ENCODE assay signal across 9 cellular contexts in genomic region chr5:80141681-80142080, GRCh38.
DNase-seq lines count a peak whose midpoint lies in the region; ATAC-seq and TF ChIP-seq lines count a peak whose summit lies in the region.
"Had no signal": no experiment of that assay in that cellular context is flagged by ENCODE, and none has a peak within 500 bp of the region (broad histone marks: within the 10 kb centered on the region; RNA-seq: fewer than 3 reads in every experiment).

No MANE protein-coding gene starts in this region.

- DNase-seq in breast epithelium (ENCODE audit: low spot score in 2 of 2) (no peak), mammary epithelial cell (no peak), myocyte (ENCODE audit: low read depth) (peak; percentile 63), upper lobe of left lung (no peak), NCI-H345 treated with DMSO at 0.1 percent for 48 hours (lab: John Stamatoyannopoulos, UW; ENCODE audit: unreplicated experiment) (no peak), iPS-NIHi7 (ENCODE audit: extremely low spot score) (no peak)
- no peak for DNase-seq in central memory CD8-positive, alpha-beta T cell (ENCODE audit: low spot score in 2 of 2)
- DNase-seq in activated effector memory CD4-positive, alpha-beta T cell treated with Interleukin-2 at 50 U/mL for 16 hours = no peak
- DNase-seq: NCI-H187 had no signal

- H3K9me3 ChIP-seq in breast epithelium (no peaks in the 10 kb centered on the region), mammary epithelial cell (replicated peaks; ENCODE audit: insufficient read depth, low read length) (no peaks in the 10 kb centered on the region), upper lobe of left lung (no peaks in the 10 kb centered on the region)

- no peaks in the 10 kb centered on the region for H3K36me3 ChIP-seq in breast epithelium
- H3K36me3 ChIP-seq in mammary epithelial cell (ENCODE audit: insufficient read depth, low read length) = no peaks in the 10 kb centered on the region
- peaks cover 0 to 19% (median 4%) of the 10 kb centered on the region in 4 donors for H3K36me3 ChIP-seq in upper lobe of left lung

- peak overlapping the region; percentile 84 to 88 for H3K27ac ChIP-seq in breast epithelium
- no peak overlapping the region for H3K27ac ChIP-seq in mammary epithelial cell (ENCODE audit: insufficient read depth, low read depth, low read length)
- peak overlapping the region; percentile 69 to 88 (median 83) for H3K27ac ChIP-seq in upper lobe of left lung

- H3K4me1 Mint-ChIP-seq in central memory CD8-positive, alpha-beta T cell = peaks cover 21% of the 10 kb centered on the region

- intact Hi-C loops in breast epithelium (cut with DNase I; ENCODE audit: low total_unique reads) (no loop called here), mammary epithelial cell (cut with micrococcal nuclease) (no loop called here)

- no peak overlapping the region for H3K9ac ChIP-seq in mammary epithelial cell (ENCODE audit: insufficient read depth, low read length)

- H3K27me3 Mint-ChIP-seq in central memory CD8-positive, alpha-beta T cell = no peaks in the 10 kb centered on the region

- ATAC-seq in central memory CD8-positive, alpha-beta T cell (replicated peaks; ENCODE audit: extremely low read depth, poor library complexity, severe bottlenecking) = no peak
- ATAC-seq in upper lobe of left lung (ENCODE audit: low FRiP score in 2 of 2) = peak in 1 of 2 donors; percentile 69

- TF ChIP-seq CTCF in breast epithelium (IDR thresholded peaks at IDR 0.05) = no peak
- TF ChIP-seq CTCF in mammary epithelial cell (conservative IDR thresholded peaks at IDR 0.05 in 1 of 2, IDR thresholded peaks at IDR 0.05 in 1 of 2; ENCODE audit: extremely low read depth in 1 of 2, insufficient read depth in 1 of 2, low read depth in 1 of 2, low read length in 2 of 2) = no peak
- no peak for TF ChIP-seq CTCF in upper lobe of left lung (IDR thresholded peaks at IDR 0.05)

- no peak overlapping the region for H2AFZ ChIP-seq in mammary epithelial cell (ENCODE audit: low read depth, low read length)

- 25% methylated on average over 3 of the region's 3 CpGs for WGBS in mammary epithelial cell (ENCODE audit: low coverage, missing lambda C conversion rate)
- WGBS in upper lobe of left lung, 2 donors = 59 to 63% methylated on average over 3 of the region's 3 CpGs

- no TSS peak for BruUV-seq in mammary epithelial cell (replicated peaks; lab: Mats Ljungman, UMichigan)

- H4K20me1 ChIP-seq in mammary epithelial cell (ENCODE audit: insufficient read depth, low read length) = no peaks in the 10 kb centered on the region

- H3K9me3 Mint-ChIP-seq in central memory CD8-positive, alpha-beta T cell = no peaks in the 10 kb centered on the region

- H3K79me2 ChIP-seq in mammary epithelial cell (ENCODE audit: insufficient read depth, low read length) = no peaks in the 10 kb centered on the region

- TF ChIP-seq POLR2A in breast epithelium (IDR thresholded peaks at IDR 0.05) (no peak), upper lobe of left lung (IDR thresholded peaks at IDR 0.05) (no peak)

- H3K4me3 Mint-ChIP-seq in central memory CD8-positive, alpha-beta T cell = peak overlapping the region; percentile 3

- dilution Hi-C loops in mammary epithelial cell (cut with HindIII; ENCODE audit: low sequenced_read_pairs) = no loop called here

- H3K4me1 ChIP-seq in breast epithelium (peaks cover 0 to 9% of the 10 kb centered on the region in 2 donors), mammary epithelial cell (ENCODE audit: insufficient read depth, low read length) (no peaks in the 10 kb centered on the region), upper lobe of left lung (peaks cover 17 to 40% (median 28%) of the 10 kb centered on the region in 4 donors)

- H3K4me3 ChIP-seq in breast epithelium (peak overlapping the region in 1 of 3 donors; percentile 33), mammary epithelial cell (replicated peaks in 1 of 3; ENCODE audit: insufficient read depth in 1 of 3, low read depth in 2 of 3, low read length in 3 of 3) (no peak overlapping the region), upper lobe of left lung (no peak overlapping the region)

- in situ Hi-C loops in mammary epithelial cell (cut with MboI; ENCODE audit: low sequenced_read_pairs in 2 of 2) = no loop called here

- no peak overlapping the region for H3K4me2 ChIP-seq in mammary epithelial cell (ENCODE audit: insufficient read depth, low read depth, low read length)

- CTCF ChIA-PET in mammary epithelial cell (lab: Charles Lee; ENCODE audit: low non-redundant PET) = no interaction called here

- TF ChIP-seq EP300 in upper lobe of left lung (IDR thresholded peaks at IDR 0.05) = no peak

- H3K27ac Mint-ChIP-seq in central memory CD8-positive, alpha-beta T cell (ENCODE audit: low read depth) = peak overlapping the region; percentile 76

- H3K27me3 ChIP-seq in breast epithelium = no peaks in the 10 kb centered on the region
- H3K27me3 ChIP-seq in mammary epithelial cell (ENCODE audit: insufficient read depth, low read length) = no peaks in the 10 kb centered on the region
- no peaks in the 10 kb centered on the region for H3K27me3 ChIP-seq in upper lobe of left lung

- peaks cover 27% of the 10 kb centered on the region for H3K36me3 Mint-ChIP-seq in central memory CD8-positive, alpha-beta T cell (ENCODE audit: insufficient read depth)
